ENCODE assay signal across 8 cellular contexts in genomic region chr1:11691302-11691914, GRCh38. TPM values are rescaled to one million over a fixed set of nuclear protein-coding genes. Genes with fewer than 3 reads are reported as not detected.
DNase-seq lines count a peak whose midpoint lies in the region; ATAC-seq and TF ChIP-seq lines count a peak whose summit lies in the region.

DRAXIN (plus strand) TSS chr1:11691710; CDS start chr1:11706259, 14,549 bp downstream.

- peaks cover 5% of the 10 kb centered on the region for H3K36me3 Mint-ChIP-seq in effector memory CD8-positive, alpha-beta T cell (ENCODE audit: insufficient read depth)

- peaks cover 24 to 43% of the 10 kb centered on the region in 2 donors for H3K27me3 Mint-ChIP-seq in effector memory CD8-positive, alpha-beta T cell

- peak within 1 kb of the TSS; percentile 81 to 82 for H3K4me3 Mint-ChIP-seq in effector memory CD8-positive, alpha-beta T cell

- H3K4me3 ChIP-seq in psoas muscle, result peak within 1 kb of the TSS; percentile 55

- peaks cover 26 to 33% of the 10 kb centered on the region in 2 donors for H3K4me1 Mint-ChIP-seq in effector memory CD8-positive, alpha-beta T cell (ENCODE audit: low read depth in 2 of 2)

- no peak for TF ChIP-seq CTCF in psoas muscle (IDR thresholded peaks at IDR 0.05)

- peak; percentile 51 for DNase-seq in DMS 273 (lab: John Stamatoyannopoulos, UW; ENCODE audit: unreplicated experiment)
- no peak for DNase-seq in DMS 273 treated with DMSO at 0.1 percent for 48 hours (lab: John Stamatoyannopoulos, UW)
- DNase-seq in NCI-H748 (lab: John Stamatoyannopoulos, UW; ENCODE audit: unreplicated experiment), result peak; percentile 78
- peak in 2 of 3 experiments; percentile 9 to 18 for DNase-seq in effector memory CD8-positive, alpha-beta T cell
- no peak for DNase-seq in psoas muscle
- no peak for DNase-seq in hippocampal formation (lab: John Stamatoyannopoulos, UW)
- DNase-seq in ureter (ENCODE audit: low spot score), result no peak

- H3K36me3 ChIP-seq in psoas muscle (ENCODE audit: insufficient read depth in 1 of 2, low read depth in 1 of 2), result no peaks in the 10 kb centered on the region

- WGBS in psoas muscle, 3 donors, result 0 to 1% (median 1%) methylated on average over 41 to 78 of the region's 78 CpGs

- H3K4me1 ChIP-seq in psoas muscle, result no peaks in the 10 kb centered on the region

- H3K27me3 ChIP-seq in psoas muscle (ENCODE audit: insufficient read depth in 3 of 3, low read length in 2 of 3), result peaks cover 0 to 55% (median 23%) of the 10 kb centered on the region in 3 donors

- H3K9me3 ChIP-seq in psoas muscle, result no peaks in the 10 kb centered on the region

- H3K27ac ChIP-seq in psoas muscle, result no peak within 1 kb of the TSS

- no peaks in the 10 kb centered on the region for H3K9me3 Mint-ChIP-seq in effector memory CD8-positive, alpha-beta T cell

- H3K27ac Mint-ChIP-seq in effector memory CD8-positive, alpha-beta T cell, result peak within 1 kb of the TSS; percentile 75 to 93

- intact Hi-C loops in psoas muscle (cut with DNase I), result no loop called here

- ATAC-seq in effector memory CD8-positive, alpha-beta T cell (replicated peaks), result peak; percentile 20
- ATAC-seq in psoas muscle, result peak in 1 of 4 donors; percentile 24
- ATAC-seq in GM21360 (IDR thresholded peaks at IDR 0.05; ENCODE audit: unreplicated experiment), result no peak

RNA-seq across cellular contexts. Expression of gene DRAXIN, which starts in this region (rescaled TPM):
- total RNA-seq in psoas muscle (under 1 TPM in 1 of 4 donors, not detected in 3; 0.04 TPM), ureter (0.08 TPM)
- polyA plus RNA-seq in psoas muscle, result under 1 TPM in 2 of 3 donors, not detected in 1; 0.01 to 0.65 TPM

Comparison
In these comparisons a context has a peak if more than half of its experiments do, and no peak if none do; other contexts are left out.
1. DNase-seq: peak in DMS 273 (single experiment), NCI-H748 (single experiment) and effector memory CD8-positive, alpha-beta T cell (2 of 3); none in DMS 273 treated with DMSO at 0.1 percent for 48 hours (single experiment), psoas muscle (0 of 2), hippocampal formation (0 of 2) and ureter (single experiment).